In genomic region chr15:81751321-81751720, GRCh38 we compare ENCODE assay signal across 14 cellular contexts.
A peak's percentile ranks its signal among the peaks of the same experiment; 100 is the strongest.
DNase-seq lines count a peak whose midpoint lies in the region; ATAC-seq and TF ChIP-seq lines count a peak whose summit lies in the region.
"Had no signal": no experiment of that assay in that cellular context is flagged by ENCODE, and none has a peak within 500 bp of the region (broad histone marks: within the 10 kb centered on the region; RNA-seq: fewer than 3 reads in every experiment).

No MANE protein-coding gene starts in this region.

- H3K27me3 ChIP-seq in CD8-positive, alpha-beta T cell (ENCODE audit: insufficient read depth, low read length): no peaks in the 10 kb centered on the region
- H3K27me3 ChIP-seq: BLaER1 had no signal

- no peaks in the 10 kb centered on the region for H3K4me1 ChIP-seq in CD8-positive, alpha-beta T cell (ENCODE audit: insufficient read depth, low read length)

- H3K4me1 Mint-ChIP-seq in WTC11 (peaks cover 49% of the 10 kb centered on the region), glutamatergic neuron (ENCODE audit: low read depth, unreplicated experiment) (peaks cover 52% of the 10 kb centered on the region)
- H3K4me1 Mint-ChIP-seq in CD8-positive, alpha-beta T cell (ENCODE audit: low read depth): no peaks in the 10 kb centered on the region

- H3K4me3 ChIP-seq in CD8-positive, alpha-beta T cell (ENCODE audit: low read depth, low read length): no peak overlapping the region
- no peak overlapping the region for H3K4me3 ChIP-seq in foreskin fibroblast (ENCODE audit: low read depth in 1 of 2, low read length in 2 of 2)
- H3K4me3 ChIP-seq: BLaER1 had no signal

- CTCF ChIA-PET in WTC11 (lab: Charles Lee): interaction anchor here (2.5 kb wide), 1 partner anchor 341 kb away, joined by 12 read pairs; no protein-coding TSS in a partner anchor
- CTCF ChIA-PET in CD8-positive, alpha-beta T cell (lab: Charles Lee): no interaction called here

- DNase-seq in NCI-H146 (lab: John Stamatoyannopoulos, UW): peak; percentile 21
- DNase-seq in NCI-H146 treated with DMSO at 0.1 percent for 48 hours (lab: John Stamatoyannopoulos, UW; ENCODE audit: unreplicated experiment): no peak
- peak; percentile 62 to 66 for DNase-seq in NCI-H526 (lab: John Stamatoyannopoulos, UW)
- no peak for DNase-seq in WTC11 (ENCODE audit: low spot score)
- no peak for DNase-seq in glutamatergic neuron
- DNase-seq in NOMO-1 treated with dmso at 0.1 percent for 144 hours (lab: John Stamatoyannopoulos, UW; ENCODE audit: unreplicated experiment): no peak
- DNase-seq in CD8-positive, alpha-beta T cell: no peak
- no peak for DNase-seq in foreskin fibroblast
- DNase-seq: 8988T, AML-193, DMS79, GOT3, H9 had no signal

- H3K4me3 Mint-ChIP-seq in WTC11 (no peak overlapping the region), glutamatergic neuron (ENCODE audit: unreplicated experiment) (no peak overlapping the region)
- no peak overlapping the region for H3K4me3 Mint-ChIP-seq in CD8-positive, alpha-beta T cell
- H3K4me3 Mint-ChIP-seq: H9 had no signal

- H3K27me3 Mint-ChIP-seq in WTC11 (ENCODE audit: low read depth) (no peaks in the 10 kb centered on the region), glutamatergic neuron (ENCODE audit: unreplicated experiment) (peaks cover 15% of the 10 kb centered on the region)
- peaks cover 7% of the 10 kb centered on the region for H3K27me3 Mint-ChIP-seq in CD8-positive, alpha-beta T cell (ENCODE audit: low read depth)

- H3K9me3 ChIP-seq in CD8-positive, alpha-beta T cell (ENCODE audit: low read length): no peaks in the 10 kb centered on the region
- H3K9me3 ChIP-seq: BLaER1 had no signal

- intact Hi-C loops in CD8-positive, alpha-beta T cell (cut with DNase I, micrococcal nuclease): no loop called here

- H3K36me3 ChIP-seq in CD8-positive, alpha-beta T cell (ENCODE audit: insufficient read depth, low read length): no peaks in the 10 kb centered on the region
- H3K36me3 ChIP-seq: BLaER1 had no signal

- TF ChIP-seq CTCF in WTC11 (IDR thresholded peaks at IDR 0.05) (no peak), glutamatergic neuron (IDR thresholded peaks at IDR 0.05; ENCODE audit: partially characterized antibody, unreplicated experiment) (no peak), foreskin fibroblast (IDR thresholded peaks at IDR 0.05; ENCODE audit: low read depth, low read length) (no peak)
- TF ChIP-seq CTCF in CD8-positive, alpha-beta T cell (IDR thresholded peaks at IDR 0.05): no peak

- ATAC-seq in WTC11: no peak
- ATAC-seq in CD8-positive, alpha-beta T cell: no peak

- H3K27ac Mint-ChIP-seq in WTC11 (peak overlapping the region; percentile 16; the same call in 1 of the 2 replicates), glutamatergic neuron (ENCODE audit: unreplicated experiment) (peak overlapping the region; percentile 100)
- H3K27ac Mint-ChIP-seq in CD8-positive, alpha-beta T cell: no peak overlapping the region

- POLR2A ChIA-PET in WTC11 (lab: Charles Lee): no interaction called here
- POLR2A ChIA-PET in CD8-positive, alpha-beta T cell (lab: Charles Lee): no interaction called here

- H3K36me3 Mint-ChIP-seq in WTC11: no peaks in the 10 kb centered on the region
- H3K36me3 Mint-ChIP-seq in glutamatergic neuron (ENCODE audit: unreplicated experiment): no peaks in the 10 kb centered on the region
- no peaks in the 10 kb centered on the region for H3K36me3 Mint-ChIP-seq in CD8-positive, alpha-beta T cell

- no peaks in the 10 kb centered on the region for H3K9me3 Mint-ChIP-seq in WTC11
- peaks cover 15% of the 10 kb centered on the region for H3K9me3 Mint-ChIP-seq in glutamatergic neuron (ENCODE audit: unreplicated experiment)
- no peaks in the 10 kb centered on the region for H3K9me3 Mint-ChIP-seq in CD8-positive, alpha-beta T cell
- H3K9me3 Mint-ChIP-seq: H9 had no signal

- no peak overlapping the region for H3K27ac ChIP-seq in CD8-positive, alpha-beta T cell (ENCODE audit: low read depth, low read length)
- H3K27ac ChIP-seq: BLaER1 had no signal

TF ChIP-seq in WTC11, 78 proteins besides CTCF, POLR2A, EP300 and RAD21:
- no peak for TF ChIP-seq AR (CRISPR knock-in tag; IDR thresholded peaks at IDR 0.05)
- no peak for TF ChIP-seq ZNF423 (CRISPR knock-in tag; IDR thresholded peaks at IDR 0.05)
- no peak for TF ChIP-seq ETV6 (CRISPR knock-in tag; IDR thresholded peaks at IDR 0.05)
- no peak for TF ChIP-seq CDX4 (CRISPR knock-in tag; IDR thresholded peaks at IDR 0.05; ENCODE audit: borderline replicate concordance)
TF ChIP-seq in WTC11: peak in this region for 0.

Comparison
In these comparisons a context has a peak if more than half of its experiments do, and no peak if none do; other contexts are left out.
1. DNase-seq: peak in NCI-H146 (single experiment) and NCI-H526 (2 of 2); none in NCI-H146 treated with DMSO at 0.1 percent for 48 hours (single experiment), WTC11 (single experiment), glutamatergic neuron (single experiment), NOMO-1 treated with dmso at 0.1 percent for 144 hours (single experiment), CD8-positive, alpha-beta T cell (0 of 7) and foreskin fibroblast (0 of 2).